7 cellular contexts compared by ENCODE assay signal in the genomic region with DNA sequence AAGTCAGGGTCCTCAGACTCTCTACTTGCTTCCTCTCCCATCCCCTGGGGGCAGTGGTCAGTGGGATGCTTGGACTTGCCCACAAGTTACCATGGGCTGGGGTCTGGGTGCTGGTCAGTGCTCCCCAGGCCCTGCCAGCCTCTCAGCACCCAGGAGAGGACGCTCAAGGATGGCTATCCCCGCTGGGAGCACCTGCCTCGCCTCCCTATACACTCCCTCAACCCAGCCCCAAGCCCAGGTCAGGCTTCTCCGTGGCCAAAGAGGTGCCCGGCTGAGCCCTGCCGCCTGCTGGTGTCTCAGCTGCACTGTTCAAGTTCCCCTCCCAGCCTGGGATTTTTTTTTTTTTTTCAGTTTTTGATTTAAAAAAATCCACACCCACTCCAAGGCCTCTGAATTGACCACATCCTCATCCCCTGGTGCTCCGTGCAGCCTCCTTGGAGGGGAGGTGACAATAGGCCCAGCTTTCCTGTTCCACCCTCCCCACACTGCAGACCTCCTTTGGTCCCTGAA. TPM values are rescaled to one million over a fixed set of nuclear protein-coding genes. Genes with fewer than 3 reads are reported as not detected.
DNase-seq lines count a peak whose midpoint lies in the region; ATAC-seq and TF ChIP-seq lines count a peak whose summit lies in the region.

No MANE protein-coding gene starts in this region.

- no peak overlapping the region for H3K27ac Mint-ChIP-seq in activated T-helper 2 cell treated with anti-CD3 and anti-CD28 coated beads, Interferon-gamma antibody, Interleukin-2, Interleukin-4, amounts not matched to agents 10 μg/mL and 5 μg/mL and 100 μg/mL, durations not matched to agents 14 hours and 24 hours and 36 hours

- H3K36me3 Mint-ChIP-seq in activated T-helper 2 cell treated with anti-CD3 and anti-CD28 coated beads, Interferon-gamma antibody, Interleukin-2, Interleukin-4, amounts not matched to agents 10 μg/mL and 5 μg/mL and 100 μg/mL, durations not matched to agents 14 hours and 24 hours and 36 hours (ENCODE audit: low read depth): no peaks in the 10 kb centered on the region

- no peak overlapping the region for H3K4me3 ChIP-seq in LNCaP clone FGC (ENCODE audit: low read depth, low read length)

- ATAC-seq in GM21526 (IDR thresholded peaks at IDR 0.05; ENCODE audit: low FRiP score, unreplicated experiment): no peak
- ATAC-seq in GM18867 (IDR thresholded peaks at IDR 0.05; ENCODE audit: unreplicated experiment): no peak

- intact Hi-C loops in activated T-helper 2 cell treated with anti-CD3 and anti-CD28 coated beads, Interferon-gamma antibody, Interleukin-2, Interleukin-4, amounts not matched to agents 10 μg/mL and 5 μg/mL and 100 μg/mL, durations not matched to agents 14 hours and 24 hours and 36 hours (cut with micrococcal nuclease): loop anchor here (2.0 to 5.0 kb wide), 2 partner anchors 72 to 129 kb away; a partner anchor contains a TSS

- peak; percentile 37; the same call in 1 of the 2 replicates for TF ChIP-seq CTCF in LNCaP clone FGC (IDR thresholded peaks at IDR 0.05; ENCODE audit: control insufficient read depth, extremely low read depth, insufficient read depth)

- H3K9me3 Mint-ChIP-seq in activated T-helper 2 cell treated with anti-CD3 and anti-CD28 coated beads, Interferon-gamma antibody, Interleukin-2, Interleukin-4, amounts not matched to agents 10 μg/mL and 5 μg/mL and 100 μg/mL, durations not matched to agents 14 hours and 24 hours and 36 hours: no peaks in the 10 kb centered on the region

- peaks cover 21% of the 10 kb centered on the region for H3K27me3 Mint-ChIP-seq in activated T-helper 2 cell treated with anti-CD3 and anti-CD28 coated beads, Interferon-gamma antibody, Interleukin-2, Interleukin-4, amounts not matched to agents 10 μg/mL and 5 μg/mL and 100 μg/mL, durations not matched to agents 14 hours and 24 hours and 36 hours (ENCODE audit: low read depth)

- DNase-seq in GM03348 (ENCODE audit: low spot score): peak; percentile 63
- DNase-seq in LNCaP clone FGC (ENCODE audit: low read depth): no peak
- peak; percentile 27 for DNase-seq in activated T-helper 2 cell treated with anti-CD3 and anti-CD28 coated beads, Interferon-gamma antibody, Interleukin-2, Interleukin-4, amounts not matched to agents 10 μg/mL and 5 μg/mL and 100 μg/mL, durations not matched to agents 14 hours and 24 hours and 36 hours (ENCODE audit: low spot score)
- peak; percentile 20 for DNase-seq in iris pigment epithelial cell (ENCODE audit: low read depth)
- no peak for DNase-seq in NCI-H345 treated with DMSO at 0.1 percent for 48 hours (lab: John Stamatoyannopoulos, UW; ENCODE audit: unreplicated experiment)

- H3K4me1 Mint-ChIP-seq in activated T-helper 2 cell treated with anti-CD3 and anti-CD28 coated beads, Interferon-gamma antibody, Interleukin-2, Interleukin-4, amounts not matched to agents 10 μg/mL and 5 μg/mL and 100 μg/mL, durations not matched to agents 14 hours and 24 hours and 36 hours (ENCODE audit: low read depth): peaks cover 15% of the 10 kb centered on the region

- H3K4me3 Mint-ChIP-seq in activated T-helper 2 cell treated with anti-CD3 and anti-CD28 coated beads, Interferon-gamma antibody, Interleukin-2, Interleukin-4, amounts not matched to agents 10 μg/mL and 5 μg/mL and 100 μg/mL, durations not matched to agents 14 hours and 24 hours and 36 hours (ENCODE audit: low read depth): no peak overlapping the region

RNA-seq across cellular contexts. Expression of a gene that starts 10.8 kb away (rescaled TPM):
- not detected in 2 replicates for total RNA-seq in activated T-helper 2 cell treated with anti-CD3 and anti-CD28 coated beads, Interferon-gamma antibody, Interleukin-2, Interleukin-4, amounts not matched to agents 10 μg/mL and 5 μg/mL and 100 μg/mL, durations not matched to agents 14 hours and 24 hours and 36 hours

Comparison
In these comparisons a context has a peak if more than half of its experiments do, and no peak if none do; other contexts are left out.
1. DNase-seq: peak in GM03348 (single experiment), activated T-helper 2 cell treated with anti-CD3 and anti-CD28 coated beads, Interferon-gamma antibody, Interleukin-2, Interleukin-4, amounts not matched to agents 10 μg/mL and 5 μg/mL and 100 μg/mL, durations not matched to agents 14 hours and 24 hours and 36 hours (single experiment) and iris pigment epithelial cell (single experiment); none in LNCaP clone FGC (single experiment) and NCI-H345 treated with DMSO at 0.1 percent for 48 hours (single experiment).